ENCODE assay signal across 8 cellular contexts in genomic region chr4:2787230-2788100, GRCh38. TPM values are rescaled to one million over a fixed set of nuclear protein-coding genes. Genes with fewer than 3 reads are reported as not detected.
DNase-seq lines count a peak whose midpoint lies in the region; ATAC-seq and TF ChIP-seq lines count a peak whose summit lies in the region.

No MANE protein-coding gene starts in this region.

- ATAC-seq in GM21717 (IDR thresholded peaks at IDR 0.05; ENCODE audit: unreplicated experiment): peak; percentile 66
- peak; percentile 65 for ATAC-seq in naive thymus-derived CD4-positive, alpha-beta T cell

- peaks cover 42% of the 10 kb centered on the region for H3K4me1 Mint-ChIP-seq in activated naive CD8-positive, alpha-beta T cell treated with anti-CD3 and anti-CD28 coated beads for 36 hours
- H3K4me1 Mint-ChIP-seq in naive thymus-derived CD4-positive, alpha-beta T cell: peaks cover 21 to 54% (median 37%) of the 10 kb centered on the region in 7 donors

- H3K36me3 ChIP-seq in naive thymus-derived CD4-positive, alpha-beta T cell (ENCODE audit: control insufficient read depth in 2 of 3, insufficient read depth in 3 of 3, low read length in 3 of 3): no peaks in the 10 kb centered on the region

- DNase-seq in LNCaP clone FGC (ENCODE audit: low read depth) (no peak), mucosa of gallbladder (ENCODE audit: low spot score) (no peak), DMS79 (lab: John Stamatoyannopoulos, UW) (no peak), HuH-7 (ENCODE audit: low spot score) (no peak)
- peak; percentile 61 for DNase-seq in activated naive CD8-positive, alpha-beta T cell treated with anti-CD3 and anti-CD28 coated beads for 36 hours
- peak in 7 of 9 donors; percentile 30 to 68 (median 56) for DNase-seq in naive thymus-derived CD4-positive, alpha-beta T cell

- H3K9me3 Mint-ChIP-seq in activated naive CD8-positive, alpha-beta T cell treated with anti-CD3 and anti-CD28 coated beads for 36 hours: peaks cover 14% of the 10 kb centered on the region
- peaks cover 0 to 16% (median 11%) of the 10 kb centered on the region in 11 donors for H3K9me3 Mint-ChIP-seq in naive thymus-derived CD4-positive, alpha-beta T cell

- peaks cover 11% of the 10 kb centered on the region for H3K36me3 Mint-ChIP-seq in activated naive CD8-positive, alpha-beta T cell treated with anti-CD3 and anti-CD28 coated beads for 36 hours
- peaks cover 0 to 12% (median 3%) of the 10 kb centered on the region in 5 donors for H3K36me3 Mint-ChIP-seq in naive thymus-derived CD4-positive, alpha-beta T cell

- peaks cover 0 to 5% (median 0%) of the 10 kb centered on the region in 3 experiments for H3K9me3 ChIP-seq in naive thymus-derived CD4-positive, alpha-beta T cell (ENCODE audit: control insufficient read depth in 2 of 3, low read length in 3 of 3)

- peak overlapping the region; percentile 50 for H3K4me3 Mint-ChIP-seq in activated naive CD8-positive, alpha-beta T cell treated with anti-CD3 and anti-CD28 coated beads for 36 hours
- peak overlapping the region; percentile 47 to 77 (median 56) for H3K4me3 Mint-ChIP-seq in naive thymus-derived CD4-positive, alpha-beta T cell

- H3K27me3 ChIP-seq in naive thymus-derived CD4-positive, alpha-beta T cell (ENCODE audit: control insufficient read depth in 2 of 2, insufficient read depth in 2 of 2, low read length in 2 of 2): no peaks in the 10 kb centered on the region

- H3K4me1 ChIP-seq in naive thymus-derived CD4-positive, alpha-beta T cell (ENCODE audit: control insufficient read depth in 2 of 2, insufficient read depth in 2 of 2, low read length in 2 of 2): peaks cover 25 to 30% of the 10 kb centered on the region in 2 donors

- intact Hi-C loops in naive thymus-derived CD4-positive, alpha-beta T cell (cut with micrococcal nuclease): loop anchor here (1.0 to 5.0 kb wide), 3 partner anchors 11 to 65 kb away; no protein-coding TSS in a partner anchor

- CTCF ChIA-PET in naive thymus-derived CD4-positive, alpha-beta T cell (lab: Charles Lee): no interaction called here

- peak overlapping the region; percentile 97 for H3K27ac Mint-ChIP-seq in activated naive CD8-positive, alpha-beta T cell treated with anti-CD3 and anti-CD28 coated beads for 36 hours
- H3K27ac Mint-ChIP-seq in naive thymus-derived CD4-positive, alpha-beta T cell: peak overlapping the region; percentile 86 to 95 (median 90)

- TF ChIP-seq CTCF in GM12873 (IDR thresholded peaks at IDR 0.05; ENCODE audit: insufficient read depth, low read depth, low read length, missing control alignments) (peak; percentile 47), LNCaP clone FGC (IDR thresholded peaks at IDR 0.05; ENCODE audit: control insufficient read depth, extremely low read depth, insufficient read depth) (0 out of 2 replicates have a peak, but pooled peaks have one; percentile 10)

- no peak overlapping the region for H3K4me3 ChIP-seq in LNCaP clone FGC (ENCODE audit: low read depth, low read length)
- H3K4me3 ChIP-seq in naive thymus-derived CD4-positive, alpha-beta T cell (ENCODE audit: low read length): no peak overlapping the region

- H3K27me3 Mint-ChIP-seq in activated naive CD8-positive, alpha-beta T cell treated with anti-CD3 and anti-CD28 coated beads for 36 hours: no peaks in the 10 kb centered on the region
- H3K27me3 Mint-ChIP-seq in naive thymus-derived CD4-positive, alpha-beta T cell: peaks cover 0 to 13% (median 0%) of the 10 kb centered on the region in 5 donors

- POLR2A ChIA-PET in naive thymus-derived CD4-positive, alpha-beta T cell (lab: Charles Lee): interaction anchor here (0.9 to 1.4 kb wide), 4 partner anchors 25 to 51 kb away, joined by 3 to 4 read pairs (median 3); no protein-coding TSS in a partner anchor

- peak overlapping the region; percentile 80 for H3K27ac ChIP-seq in naive thymus-derived CD4-positive, alpha-beta T cell (ENCODE audit: low read depth, low read length)

RNA-seq across cellular contexts. Expression of gene SH3BP2, which starts 5.4 kb away (rescaled TPM):
- total RNA-seq in activated naive CD8-positive, alpha-beta T cell treated with anti-CD3 and anti-CD28 coated beads for 36 hours: 10 to 100 TPM; 72.2 to 74.1 TPM
- total RNA-seq in naive thymus-derived CD4-positive, alpha-beta T cell: 100 to 1,000 TPM in 1 of 5 experiments, 10 to 100 TPM in 4; 22.7 to 269 (median 59.6) TPM
- polyA plus RNA-seq in naive thymus-derived CD4-positive, alpha-beta T cell: 10 to 100 TPM in 1 of 2 donors, 1 to 10 TPM in 1; 5.9 to 11.3 TPM
- total RNA-seq in mucosa of gallbladder: 62.1 TPM

RNA-seq across cellular contexts. Expression of gene TNIP2, which starts 31.3 kb away (rescaled TPM):
- 10 to 100 TPM; 50.0 to 50.3 TPM for total RNA-seq in activated naive CD8-positive, alpha-beta T cell treated with anti-CD3 and anti-CD28 coated beads for 36 hours
- total RNA-seq in naive thymus-derived CD4-positive, alpha-beta T cell: 10 to 100 TPM; 39.4 to 56.0 (median 43.6) TPM
- 10 to 100 TPM; 33.6 to 55.3 TPM for polyA plus RNA-seq in naive thymus-derived CD4-positive, alpha-beta T cell
- 42.2 TPM for total RNA-seq in mucosa of gallbladder

RNA-seq across cellular contexts. Expression of gene ADD1, which starts 56.2 kb away (rescaled TPM):
- 100 to 1,000 TPM; 136 TPM for total RNA-seq in activated naive CD8-positive, alpha-beta T cell treated with anti-CD3 and anti-CD28 coated beads for 36 hours
- total RNA-seq in naive thymus-derived CD4-positive, alpha-beta T cell: 100 to 1,000 TPM; 211 to 300 (median 282) TPM
- 100 to 1,000 TPM; 152 to 164 TPM for polyA plus RNA-seq in naive thymus-derived CD4-positive, alpha-beta T cell
- total RNA-seq in mucosa of gallbladder: 346 TPM

Comparison
In these comparisons a context has a peak if more than half of its experiments do, and no peak if none do; other contexts are left out.
1. DNase-seq: peak in activated naive CD8-positive, alpha-beta T cell treated with anti-CD3 and anti-CD28 coated beads for 36 hours (single experiment) and naive thymus-derived CD4-positive, alpha-beta T cell (7 of 9); none in LNCaP clone FGC (single experiment), mucosa of gallbladder (single experiment), DMS79 (single experiment) and HuH-7 (single experiment).